Comparison of ENCODE assay signal across 8 cellular contexts in the genomic region with DNA sequence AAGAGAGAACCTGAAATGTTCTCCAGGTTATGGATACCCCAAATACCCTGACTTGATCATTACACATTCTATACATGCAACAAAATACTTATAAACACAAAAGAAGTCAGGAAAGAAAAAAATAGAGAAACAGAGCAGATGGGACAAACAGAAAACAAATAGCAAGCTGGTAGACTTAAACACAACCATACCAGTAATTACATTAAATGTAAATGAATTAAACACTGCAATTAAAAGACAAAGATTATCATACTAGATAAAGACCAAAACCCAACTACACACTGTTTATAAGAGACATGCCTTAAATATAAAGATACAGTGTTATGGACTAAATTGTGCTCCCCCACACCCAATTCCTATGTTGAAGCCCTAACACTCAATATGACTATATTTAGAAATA.
"Had no signal": no experiment of that assay in that cellular context is flagged by ENCODE, and none has a peak within 500 bp of the region (broad histone marks: within the 10 kb centered on the region; RNA-seq: fewer than 3 reads in every experiment).

No MANE protein-coding gene starts in this region.

- FAIRE-seq: H1, HepG2 had no signal

- H3K27ac ChIP-seq: HL-60 had no signal

- H3K4me2 ChIP-seq: GM23338 had no signal

- DNase-seq: H9, HCEC 1CT, HFFc6, KG1 had no signal

- ATAC-seq: GM23338, HepG2 had no signal

- H3K4me3 ChIP-seq: GM23338 had no signal

- H2AFZ ChIP-seq: GM23338 had no signal
